Comparison of ENCODE assay signal across 8 cellular contexts in the genomic region with DNA sequence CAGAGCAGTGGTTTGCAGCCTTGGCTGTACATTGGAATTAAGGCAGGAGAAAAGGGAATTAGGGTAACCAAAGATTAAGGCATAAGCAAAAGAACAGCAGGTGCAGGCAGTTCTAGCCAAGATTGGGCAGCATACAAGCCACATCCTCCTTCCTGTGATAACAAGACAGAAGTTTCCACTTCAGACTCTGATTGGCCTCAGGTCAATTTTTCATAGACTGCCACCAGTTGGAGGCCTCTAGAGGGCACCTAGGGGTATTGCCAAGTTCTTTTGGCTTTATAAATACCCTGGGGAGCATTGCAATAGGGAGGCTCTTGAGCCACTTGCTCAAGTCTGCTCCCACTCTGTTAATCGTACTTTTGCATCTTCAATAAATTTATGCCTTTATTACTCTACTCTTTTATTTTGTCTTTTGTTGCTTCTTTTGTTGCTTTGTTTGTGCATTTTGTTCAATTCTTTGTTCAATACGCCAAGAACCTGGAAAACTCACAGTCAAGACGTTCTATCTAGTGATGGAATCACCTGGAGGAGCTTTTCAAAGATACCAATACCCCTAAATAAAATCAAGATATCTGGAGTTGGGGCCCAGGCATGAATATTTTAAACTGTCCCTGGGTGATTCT. TPM values are rescaled to one million over a fixed set of nuclear protein-coding genes. Genes with fewer than 3 reads are reported as not detected.
DNase-seq lines count a peak whose midpoint lies in the region; ATAC-seq and TF ChIP-seq lines count a peak whose summit lies in the region.

No MANE protein-coding gene starts in this region.

- H3K9me3 ChIP-seq in right atrium auricular region (no peaks in the 10 kb centered on the region), OCI-LY7 (ENCODE audit: low read length) (no peaks in the 10 kb centered on the region)

- H2AFZ ChIP-seq in OCI-LY7 (ENCODE audit: low read length): no peak overlapping the region

- CTCF ChIA-PET in OCI-LY7 (lab: Charles Lee; ENCODE audit: unreplicated experiment): no interaction called here

- H3K36me3 ChIP-seq in right atrium auricular region (no peaks in the 10 kb centered on the region), OCI-LY7 (ENCODE audit: insufficient read depth, low read length) (no peaks in the 10 kb centered on the region)

- TF ChIP-seq CTCF in right atrium auricular region (IDR thresholded peaks at IDR 0.05) (peak in 1 of 2 donors; percentile 40), OCI-LY7 (conservative IDR thresholded peaks at IDR 0.05; ENCODE audit: low read length) (peak; percentile 74)

- no peaks in the 10 kb centered on the region for H3K79me2 ChIP-seq in OCI-LY7 (ENCODE audit: insufficient read depth, low read depth, low read length)

- H3K4me1 ChIP-seq in right atrium auricular region: no peaks in the 10 kb centered on the region
- peaks cover 4% of the 10 kb centered on the region for H3K4me1 ChIP-seq in OCI-LY7 (ENCODE audit: insufficient read depth, low read length, poor library complexity, severe bottlenecking)

- intact Hi-C loops in Right ventricle myocardium inferior (cut with DNase I) (no loop called here), OCI-LY7 (cut with micrococcal nuclease; ENCODE audit: unreplicated experiment) (loop anchor here (2.0 to 10.0 kb wide), 3 partner anchors 39 to 202 kb away; no protein-coding TSS in a partner anchor)

- BruUV-seq in OCI-LY7 (replicated peaks; lab: Mats Ljungman, UMichigan): no TSS peak

- H3K4me2 ChIP-seq in OCI-LY7 (ENCODE audit: low read length): no peak overlapping the region

- no peaks in the 10 kb centered on the region for H3K9me2 ChIP-seq in OCI-LY7 (ENCODE audit: insufficient read depth, low read length)

- H3K27ac ChIP-seq in right atrium auricular region (no peak overlapping the region), OCI-LY7 (ENCODE audit: low read depth, low read length, poor library complexity, severe bottlenecking) (no peak overlapping the region)

- DNase-seq in Right ventricle myocardium inferior (ENCODE audit: missing footprints) (no peak), right atrium auricular region (ENCODE audit: low spot score) (no peak), OCI-LY7 (ENCODE audit: low spot score) (peak; percentile 76), activated T-cell treated with anti-CD3 and anti-CD28 coated beads for 48 hours (ENCODE audit: low read depth) (peak; percentile 35), glomerular endothelial cell (ENCODE audit: extremely low read depth, low read depth, low spot score) (peak; percentile 73)
- peak; percentile 72 for DNase-seq in stimulated activated CD4-positive, alpha-beta T cell treated with anti-CD3 and anti-CD28 coated beads, Interleukin-2, amount 100 ng/mL, for 4 hours (ENCODE audit: low read depth)

- H3K4me3 ChIP-seq in right atrium auricular region (no peak overlapping the region), OCI-LY7 (ENCODE audit: low read depth, low read length, poor library complexity, severe bottlenecking) (no peak overlapping the region)

- POLR2A ChIA-PET in OCI-LY7 (lab: Charles Lee): interaction anchor here (0.9 kb wide), 1 partner anchor 13 kb away, joined by 3 read pairs; no protein-coding TSS in a partner anchor

- H4K20me1 ChIP-seq in OCI-LY7 (ENCODE audit: insufficient read depth, low read length): no peaks in the 10 kb centered on the region

- no peaks in the 10 kb centered on the region for H3K27me3 ChIP-seq in right atrium auricular region

- peak; percentile 62 for ATAC-seq in Right ventricle myocardium inferior
- peak; percentile 95 for ATAC-seq in HG03135 (IDR thresholded peaks at IDR 0.05; ENCODE audit: unreplicated experiment)
- no peak for ATAC-seq in HG02970 (IDR thresholded peaks at IDR 0.05; ENCODE audit: low FRiP score, unreplicated experiment)

RNA-seq across cellular contexts. Expression of a gene that starts 32.2 kb away (rescaled TPM):
- 3.3 TPM for total RNA-seq in Right ventricle myocardium inferior
- total RNA-seq in right atrium auricular region: 1 to 10 TPM; 2.4 to 3.1 TPM
- 1.5 and 3.2 TPM in 2 replicates for total RNA-seq in OCI-LY7 (2014; rRNA removed; shearing (Covaris generic))
- 4.2 and 5.8 TPM in 2 replicates for total RNA-seq in OCI-LY7 (2022)
- 0.58 and 1.3 TPM in 2 replicates for total RNA-seq in glomerular endothelial cell

Comparison
In these comparisons a context has a peak if more than half of its experiments do, and no peak if none do; other contexts are left out.
1. DNase-seq: peak in OCI-LY7 (single experiment), activated T-cell treated with anti-CD3 and anti-CD28 coated beads for 48 hours (single experiment), glomerular endothelial cell (single experiment) and stimulated activated CD4-positive, alpha-beta T cell treated with anti-CD3 and anti-CD28 coated beads, Interleukin-2, amount 100 ng/mL, for 4 hours (single experiment); none in Right ventricle myocardium inferior (single experiment) and right atrium auricular region (single experiment).